Comparison of ENCODE assay signal across 8 cellular contexts in the genomic region with DNA sequence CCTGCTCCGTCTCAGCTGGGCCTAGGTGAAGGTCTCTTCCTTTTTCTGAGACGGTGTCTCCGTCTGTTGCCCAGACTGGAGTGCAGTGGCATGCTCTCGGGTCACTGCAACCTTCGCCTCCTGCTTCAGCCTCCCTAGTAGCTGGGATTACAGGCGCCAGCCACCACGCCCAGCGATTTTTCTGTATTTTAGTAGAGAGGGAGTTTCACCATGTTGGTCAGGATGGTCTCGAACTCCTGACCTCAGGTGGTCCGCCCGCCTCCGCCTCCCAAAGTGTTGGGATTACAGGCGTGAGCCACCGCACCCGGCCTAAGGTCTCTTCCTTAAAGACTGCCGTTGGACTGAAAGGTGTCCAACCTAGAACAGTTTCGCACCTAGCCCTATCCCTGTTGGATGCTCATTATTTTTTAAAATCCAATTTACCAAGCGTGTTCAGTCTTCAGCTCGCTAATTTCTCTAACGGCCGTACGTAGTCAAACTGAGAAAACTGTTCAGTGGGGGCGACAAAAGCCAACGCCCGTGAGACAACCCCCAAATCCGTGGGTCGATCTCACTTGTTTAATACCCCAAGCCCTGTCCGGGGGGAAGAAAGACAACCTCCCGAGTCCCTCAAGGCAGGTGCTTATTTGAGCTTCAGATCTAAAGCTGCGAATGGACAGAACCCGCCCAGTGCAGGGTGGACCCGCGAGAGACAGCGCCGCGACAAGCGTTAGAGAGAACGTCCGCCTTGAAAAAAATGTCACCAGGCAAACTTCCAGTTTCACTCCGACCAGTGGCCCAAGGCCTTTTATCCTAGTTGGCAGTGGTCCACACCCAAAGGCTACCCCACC. TPM values are rescaled to one million over a fixed set of nuclear protein-coding genes. Genes with fewer than 3 reads are reported as not detected.
A peak's percentile ranks its signal among the peaks of the same experiment; 100 is the strongest.
DNase-seq lines count a peak whose midpoint lies in the region; ATAC-seq, FAIRE-seq and TF ChIP-seq lines count a peak whose summit lies in the region.

No MANE protein-coding gene starts in this region.

- H3K36me3 Mint-ChIP-seq in natural killer cell = no peaks in the 10 kb centered on the region

- TF ChIP-seq EP300 in Ishikawa (IDR thresholded peaks at IDR 0.05; ENCODE audit: borderline replicate concordance) = no peak

- intact Hi-C loops in natural killer cell (cut with micrococcal nuclease) = no loop called here

- H3K9me3 Mint-ChIP-seq in natural killer cell = no peaks in the 10 kb centered on the region

- DNase-seq in coronary artery (ENCODE audit: low spot score) = no peak
- no peak for DNase-seq in natural killer cell
- no peak for DNase-seq in H54 (ENCODE audit: insufficient read length, low spot score)
- no peak for DNase-seq in KBM-7
- DNase-seq in NCI-H2227 treated with DMSO at 0.1 percent for 48 hours (lab: John Stamatoyannopoulos, UW) = no peak

- in situ Hi-C loops in KBM-7 (cut with MboI; ENCODE audit: low pct_unique_long_range_greater_than_20kb, low sequenced_read_pairs) = no loop called here

- no peak for FAIRE-seq in H54 (lab: Jason Lieb, UNC)

- ATAC-seq in GM19035 (IDR thresholded peaks at IDR 0.05; ENCODE audit: unreplicated experiment) = peak; percentile 0
- peak in 1 of 3 donors; percentile 23 for ATAC-seq in natural killer cell
- no peak for ATAC-seq in GM18873 (IDR thresholded peaks at IDR 0.05; ENCODE audit: low FRiP score, unreplicated experiment)

- H3K4me3 ChIP-seq in coronary artery = peak overlapping the region; percentile 91

- TF ChIP-seq RAD21 in Ishikawa (IDR thresholded peaks at IDR 0.05; ENCODE audit: low read depth) = no peak

- no peak for TF ChIP-seq POLR2A in H54 (IDR thresholded peaks at IDR 0.05; ENCODE audit: low read depth, low read length)

- TF ChIP-seq CTCF in coronary artery (IDR thresholded peaks at IDR 0.05) (no peak), natural killer cell (IDR thresholded peaks at IDR 0.05) (no peak)

- H3K27ac Mint-ChIP-seq in natural killer cell = peak overlapping the region; percentile 99 to 100

- no peaks in the 10 kb centered on the region for H3K27me3 Mint-ChIP-seq in natural killer cell (ENCODE audit: low read depth in 2 of 2)

- peak overlapping the region; percentile 95 for H3K4me3 Mint-ChIP-seq in natural killer cell

- peak overlapping the region; percentile 92 to 97 for H3K27ac ChIP-seq in coronary artery

- peaks cover 30 to 50% of the 10 kb centered on the region in 2 donors for H3K4me1 Mint-ChIP-seq in natural killer cell

TF ChIP-seq in Ishikawa, 13 proteins besides CTCF, POLR2A, EP300 and RAD21:
- no peak for TF ChIP-seq ZBTB7A (IDR thresholded peaks at IDR 0.05; ENCODE audit: low read depth)
- peak; percentile 70 for TF ChIP-seq NFIC (IDR thresholded peaks at IDR 0.05)

RNA-seq across cellular contexts. Expression of gene OXSR1, which starts 1.0 kb away (rescaled TPM):
- 10 to 100 TPM; 37.2 to 46.1 (median 44.0) TPM for total RNA-seq in natural killer cell

RNA-seq across cellular contexts. Expression of gene MYD88, which starts 25.9 kb away (rescaled TPM):
- 10 to 100 TPM; 60.5 to 71.0 (median 67.7) TPM for total RNA-seq in natural killer cell

RNA-seq across cellular contexts. Expression of gene ACAA1, which starts 27.4 kb away (rescaled TPM):
- total RNA-seq in natural killer cell = 100 to 1,000 TPM in 1 of 3 donors, 10 to 100 TPM in 2; 79.4 to 101 (median 93.9) TPM
